In the genomic region with DNA sequence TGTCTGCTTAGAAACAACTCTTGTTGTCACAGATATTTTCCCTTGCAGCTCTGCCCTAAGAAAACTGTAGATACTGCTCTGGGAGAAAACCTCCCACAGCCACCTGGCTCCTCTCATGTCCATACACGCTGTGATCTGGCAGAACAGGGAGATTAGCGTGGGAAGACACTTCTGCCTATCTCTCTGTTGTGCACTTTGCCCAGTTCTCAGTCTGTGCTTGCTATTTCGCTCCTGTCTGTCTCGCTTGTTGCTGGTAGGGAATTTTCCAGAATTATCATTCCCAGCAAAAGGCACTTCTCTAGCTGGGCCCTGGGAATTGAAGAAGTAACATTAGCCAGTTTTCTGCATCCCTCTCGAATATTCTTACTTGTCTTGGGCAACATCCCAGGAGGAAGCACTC, we compare ENCODE assay signal across 14 cellular contexts. TPM values are rescaled to one million over a fixed set of nuclear protein-coding genes. Genes with fewer than 3 reads are reported as not detected.
DNase-seq lines count a peak whose midpoint lies in the region; ATAC-seq and TF ChIP-seq lines count a peak whose summit lies in the region.
"Had no signal": no experiment of that assay in that cellular context is flagged by ENCODE, and none has a peak within 500 bp of the region (broad histone marks: within the 10 kb centered on the region; RNA-seq: fewer than 3 reads in every experiment).

No MANE protein-coding gene starts in this region.

- no peaks in the 10 kb centered on the region for H3K9me3 ChIP-seq in cardiac muscle cell (ENCODE audit: low read depth)
- no peaks in the 10 kb centered on the region for H3K9me3 ChIP-seq in vagina
- H3K9me3 ChIP-seq: colonic mucosa, Peyer's patch had no signal

- CTCF ChIA-PET in activated CD4-positive, alpha-beta memory T cell treated with anti-CD3 and anti-CD28 coated beads for 36 hours (lab: Charles Lee), result interaction anchor here (1.1 kb wide), 1 partner anchor 13 kb away, joined by 5 read pairs; no protein-coding TSS in a partner anchor

- H3K4me3 ChIP-seq in cardiac muscle cell, result no peak overlapping the region
- no peak overlapping the region for H3K4me3 ChIP-seq in vagina
- H3K4me3 ChIP-seq: colonic mucosa, Peyer's patch had no signal

- intact Hi-C loops in vagina (cut with DNase I), result no loop called here
- intact Hi-C loops in activated CD4-positive, alpha-beta memory T cell treated with anti-CD3 and anti-CD28 coated beads for 36 hours (cut with micrococcal nuclease), result no loop called here

- H3K36me3 ChIP-seq in cardiac muscle cell (no peaks in the 10 kb centered on the region), vagina (no peaks in the 10 kb centered on the region)
- H3K36me3 ChIP-seq: colonic mucosa, Peyer's patch had no signal

- peaks cover 23% of the 10 kb centered on the region for H3K27me3 ChIP-seq in cardiac muscle cell
- no peaks in the 10 kb centered on the region for H3K27me3 ChIP-seq in vagina
- H3K27me3 ChIP-seq: colonic mucosa, Peyer's patch had no signal

- no peaks in the 10 kb centered on the region for H3K9me3 Mint-ChIP-seq in nephron
- no peaks in the 10 kb centered on the region for H3K9me3 Mint-ChIP-seq in activated CD4-positive, alpha-beta memory T cell treated with anti-CD3 and anti-CD28 coated beads for 36 hours
- H3K9me3 Mint-ChIP-seq: activated naive CD8-positive, alpha-beta T cell treated with anti-CD3 and anti-CD28 coated beads for 36 hours; T-cell had no signal

- ATAC-seq in GM18907 (IDR thresholded peaks at IDR 0.05; ENCODE audit: unreplicated experiment), result no peak
- ATAC-seq: HCT116, T-cell had no signal

- peak overlapping the region; percentile 54 to 95 (median 72) for H3K27ac Mint-ChIP-seq in nephron
- H3K27ac Mint-ChIP-seq in activated CD4-positive, alpha-beta memory T cell treated with anti-CD3 and anti-CD28 coated beads for 36 hours, result no peak overlapping the region
- H3K27ac Mint-ChIP-seq: activated naive CD8-positive, alpha-beta T cell treated with anti-CD3 and anti-CD28 coated beads for 36 hours; T-cell had no signal

- H3K4me1 ChIP-seq in cardiac muscle cell (ENCODE audit: low read depth) (peaks cover 28% of the 10 kb centered on the region), vagina (peaks cover 19% of the 10 kb centered on the region)

- H3K27ac ChIP-seq in cardiac muscle cell (peak overlapping the region; percentile 81), vagina (peak overlapping the region; percentile 43)
- H3K27ac ChIP-seq: colonic mucosa had no signal

- no peak for TF ChIP-seq CTCF in cardiac muscle cell (IDR thresholded peaks at IDR 0.05; ENCODE audit: low read depth, low read length)
- TF ChIP-seq CTCF in nephron (IDR thresholded peaks at IDR 0.05; ENCODE audit: unreplicated experiment in 3 of 3), result no peak
- no peak for TF ChIP-seq CTCF in vagina (IDR thresholded peaks at IDR 0.05)

- peak; percentile 31 for DNase-seq in NCI-H82 (lab: John Stamatoyannopoulos, UW)
- no peak for DNase-seq in NCI-H82 treated with DMSO at 0.1 percent for 48 hours (lab: John Stamatoyannopoulos, UW; ENCODE audit: unreplicated experiment)
- peak in 1 of 2 donors; percentile 61 for DNase-seq in cardiac muscle cell (ENCODE audit: low read depth in 1 of 2, low spot score in 1 of 2)
- no peak for DNase-seq in vagina (ENCODE audit: extremely low spot score in 2 of 2)
- no peak for DNase-seq in activated CD4-positive, alpha-beta memory T cell treated with anti-CD3 and anti-CD28 coated beads for 36 hours
- no peak for DNase-seq in epidermal melanocyte (ENCODE audit: insufficient read length, low spot score)
- DNase-seq: activated CD4-positive, CD25-positive, alpha-beta regulatory T cell treated with anti-CD3 and anti-CD28 coated beads, Interleukin-2, amount 50 U/mL, for 72 hours; activated naive CD8-positive, alpha-beta T cell treated with anti-CD3 and anti-CD28 coated beads for 36 hours; colonic mucosa; T-cell had no signal

- H3K27me3 Mint-ChIP-seq in nephron (ENCODE audit: low read depth), result peaks cover 10% of the 10 kb centered on the region
- H3K27me3 Mint-ChIP-seq in activated CD4-positive, alpha-beta memory T cell treated with anti-CD3 and anti-CD28 coated beads for 36 hours, result peaks cover 9% of the 10 kb centered on the region

- POLR2A ChIA-PET in activated CD4-positive, alpha-beta memory T cell treated with anti-CD3 and anti-CD28 coated beads for 36 hours (lab: Charles Lee), result no interaction called here

- TF ChIP-seq POLR2A in vagina (IDR thresholded peaks at IDR 0.05), result no peak

- H3K4me1 Mint-ChIP-seq in nephron, result peaks cover 33% of the 10 kb centered on the region
- no peaks in the 10 kb centered on the region for H3K4me1 Mint-ChIP-seq in activated CD4-positive, alpha-beta memory T cell treated with anti-CD3 and anti-CD28 coated beads for 36 hours (ENCODE audit: low read depth)
- H3K4me1 Mint-ChIP-seq: activated naive CD8-positive, alpha-beta T cell treated with anti-CD3 and anti-CD28 coated beads for 36 hours; T-cell had no signal

- no peak overlapping the region for H3K4me3 Mint-ChIP-seq in nephron
- H3K4me3 Mint-ChIP-seq in activated CD4-positive, alpha-beta memory T cell treated with anti-CD3 and anti-CD28 coated beads for 36 hours, result no peak overlapping the region
- H3K4me3 Mint-ChIP-seq: activated naive CD8-positive, alpha-beta T cell treated with anti-CD3 and anti-CD28 coated beads for 36 hours; T-cell had no signal

- no peaks in the 10 kb centered on the region for H3K36me3 Mint-ChIP-seq in nephron (ENCODE audit: low read depth)
- H3K36me3 Mint-ChIP-seq in activated CD4-positive, alpha-beta memory T cell treated with anti-CD3 and anti-CD28 coated beads for 36 hours, result no peaks in the 10 kb centered on the region
- H3K36me3 Mint-ChIP-seq: activated naive CD8-positive, alpha-beta T cell treated with anti-CD3 and anti-CD28 coated beads for 36 hours; T-cell had no signal

RNA-seq across cellular contexts. Expression of a gene that starts 8.1 kb away (rescaled TPM):
- total RNA-seq in cardiac muscle cell, result 50.0 and 76.5 TPM in 2 replicates
- 25.6 and 39.7 TPM in 2 replicates for polyA plus RNA-seq in cardiac muscle cell
- total RNA-seq in vagina, result 50.1 TPM
- 1 to 10 TPM in 1 of 2 experiments, under 1 TPM in 1; 0.62 to 1.3 TPM for total RNA-seq in activated CD4-positive, alpha-beta memory T cell treated with anti-CD3 and anti-CD28 coated beads for 36 hours

Comparison
In these comparisons a context has a peak if more than half of its experiments do, and no peak if none do; other contexts are left out.
1. RNA of a gene that starts 8.1 kb away (total RNA-seq): 50.1 TPM in vagina (single experiment) and 50.0 to 76.5 TPM in cardiac muscle cell; 0.62 to 1.3 TPM in activated CD4-positive, alpha-beta memory T cell treated with anti-CD3 and anti-CD28 coated beads for 36 hours; every median in the first group is over 10 times any median in the second.